1 cellular context compared by ENCODE assay signal in the genomic region with DNA sequence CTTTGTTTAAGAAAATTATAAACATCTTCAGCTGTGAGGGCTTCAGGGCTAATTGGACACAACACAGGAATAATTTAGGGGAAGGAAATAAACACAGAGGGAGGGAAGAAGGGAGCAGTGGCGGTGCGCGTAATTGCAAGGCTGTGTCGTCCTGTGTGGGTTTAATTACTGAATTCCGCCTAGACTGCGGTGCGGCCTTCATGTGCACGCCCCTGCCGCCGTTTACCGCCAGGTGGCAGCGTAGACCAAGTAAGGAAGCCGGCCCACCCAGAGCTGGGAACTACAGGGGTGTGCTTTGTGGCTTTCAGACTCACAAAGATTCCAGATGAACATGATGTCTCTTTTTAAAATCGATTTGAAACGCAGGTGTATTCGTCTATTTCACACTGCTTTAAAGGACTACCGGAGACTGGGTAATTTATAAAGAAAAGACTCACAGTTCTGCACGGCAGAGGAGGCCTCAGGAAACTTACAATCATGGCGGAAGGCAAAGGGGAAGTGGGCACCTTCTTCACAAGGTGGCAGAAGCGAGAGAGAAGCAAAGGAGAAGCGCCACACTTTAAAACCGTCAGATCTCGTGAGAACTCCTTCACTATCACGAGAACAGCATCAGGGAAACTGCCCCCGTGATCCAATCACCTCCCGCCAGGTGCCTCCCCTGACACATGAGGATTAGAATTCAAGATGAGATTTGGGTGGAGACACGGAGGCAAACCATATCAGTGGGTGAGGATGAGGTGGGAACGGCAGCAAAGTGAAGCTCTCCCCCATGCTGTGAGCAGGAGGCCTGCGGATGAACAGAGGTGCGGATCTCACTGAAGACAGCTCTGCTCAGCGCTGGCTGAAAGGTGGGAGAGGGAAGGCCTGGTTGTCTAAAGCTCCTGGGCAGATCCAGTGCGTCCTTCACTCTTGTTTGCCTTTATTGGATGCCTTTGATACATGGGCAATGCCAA.
TF ChIP-seq lines count a peak whose summit lies in the region.

No MANE protein-coding gene starts in this region.

TF ChIP-seq in HepG2, 621 proteins besides CTCF, POLR2A, EP300 and RAD21 (continued from another document and continues in another):
- TF ChIP-seq, protein P1, sequence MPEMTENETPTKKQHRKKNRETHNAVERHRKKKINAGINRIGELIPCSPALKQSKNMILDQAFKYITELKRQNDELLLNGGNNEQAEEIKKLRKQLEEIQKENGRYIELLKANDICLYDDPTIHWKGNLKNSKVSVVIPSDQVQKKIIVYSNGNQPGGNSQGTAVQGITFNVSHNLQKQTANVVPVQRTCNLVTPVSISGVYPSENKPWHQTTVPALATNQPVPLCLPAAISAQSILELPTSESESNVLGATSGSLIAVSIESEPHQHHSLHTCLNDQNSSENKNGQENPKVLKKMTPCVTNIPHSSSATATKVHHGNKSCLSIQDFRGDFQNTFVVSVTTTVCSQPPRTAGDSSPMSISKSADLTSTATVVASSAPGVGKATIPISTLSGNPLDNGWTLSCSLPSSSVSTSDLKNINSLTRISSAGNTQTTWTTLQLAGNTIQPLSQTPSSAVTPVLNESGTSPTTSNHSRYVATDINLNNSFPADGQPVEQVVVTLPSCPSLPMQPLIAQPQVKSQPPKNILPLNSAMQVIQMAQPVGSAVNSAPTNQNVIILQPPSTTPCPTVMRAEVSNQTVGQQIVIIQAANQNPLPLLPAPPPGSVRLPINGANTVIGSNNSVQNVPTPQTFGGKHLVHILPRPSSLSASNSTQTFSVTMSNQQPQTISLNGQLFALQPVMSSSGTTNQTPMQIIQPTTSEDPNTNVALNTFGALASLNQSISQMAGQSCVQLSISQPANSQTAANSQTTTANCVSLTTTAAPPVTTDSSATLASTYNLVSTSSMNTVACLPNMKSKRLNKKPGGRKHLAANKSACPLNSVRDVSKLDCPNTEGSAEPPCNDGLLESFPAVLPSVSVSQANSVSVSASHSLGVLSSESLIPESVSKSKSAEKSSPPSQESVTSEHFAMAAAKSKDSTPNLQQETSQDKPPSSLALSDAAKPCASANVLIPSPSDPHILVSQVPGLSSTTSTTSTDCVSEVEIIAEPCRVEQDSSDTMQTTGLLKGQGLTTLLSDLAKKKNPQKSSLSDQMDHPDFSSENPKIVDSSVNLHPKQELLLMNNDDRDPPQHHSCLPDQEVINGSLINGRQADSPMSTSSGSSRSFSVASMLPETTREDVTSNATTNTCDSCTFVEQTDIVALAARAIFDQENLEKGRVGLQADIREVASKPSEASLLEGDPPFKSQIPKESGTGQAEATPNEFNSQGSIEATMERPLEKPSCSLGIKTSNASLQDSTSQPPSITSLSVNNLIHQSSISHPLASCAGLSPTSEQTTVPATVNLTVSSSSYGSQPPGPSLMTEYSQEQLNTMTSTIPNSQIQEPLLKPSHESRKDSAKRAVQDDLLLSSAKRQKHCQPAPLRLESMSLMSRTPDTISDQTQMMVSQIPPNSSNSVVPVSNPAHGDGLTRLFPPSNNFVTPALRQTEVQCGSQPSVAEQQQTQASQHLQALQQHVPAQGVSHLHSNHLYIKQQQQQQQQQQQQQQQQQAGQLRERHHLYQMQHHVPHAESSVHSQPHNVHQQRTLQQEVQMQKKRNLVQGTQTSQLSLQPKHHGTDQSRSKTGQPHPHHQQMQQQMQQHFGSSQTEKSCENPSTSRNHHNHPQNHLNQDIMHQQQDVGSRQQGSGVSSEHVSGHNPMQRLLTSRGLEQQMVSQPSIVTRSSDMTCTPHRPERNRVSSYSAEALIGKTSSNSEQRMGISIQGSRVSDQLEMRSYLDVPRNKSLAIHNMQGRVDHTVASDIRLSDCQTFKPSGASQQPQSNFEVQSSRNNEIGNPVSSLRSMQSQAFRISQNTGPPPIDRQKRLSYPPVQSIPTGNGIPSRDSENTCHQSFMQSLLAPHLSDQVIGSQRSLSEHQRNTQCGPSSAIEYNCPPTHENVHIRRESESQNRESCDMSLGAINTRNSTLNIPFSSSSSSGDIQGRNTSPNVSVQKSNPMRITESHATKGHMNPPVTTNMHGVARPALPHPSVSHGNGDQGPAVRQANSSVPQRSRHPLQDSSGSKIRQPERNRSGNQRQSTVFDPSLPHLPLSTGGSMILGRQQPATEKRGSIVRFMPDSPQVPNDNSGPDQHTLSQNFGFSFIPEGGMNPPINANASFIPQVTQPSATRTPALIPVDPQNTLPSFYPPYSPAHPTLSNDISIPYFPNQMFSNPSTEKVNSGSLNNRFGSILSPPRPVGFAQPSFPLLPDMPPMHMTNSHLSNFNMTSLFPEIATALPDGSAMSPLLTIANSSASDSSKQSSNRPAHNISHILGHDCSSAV (CRISPR knock-in tag; IDR thresholded peaks at IDR 0.05; ENCODE audit: borderline replicate concordance) = no peak
- no peak for TF ChIP-seq ZNF782 (CRISPR knock-in tag; IDR thresholded peaks at IDR 0.05; ENCODE audit: borderline replicate concordance)
- TF ChIP-seq, protein P2, sequence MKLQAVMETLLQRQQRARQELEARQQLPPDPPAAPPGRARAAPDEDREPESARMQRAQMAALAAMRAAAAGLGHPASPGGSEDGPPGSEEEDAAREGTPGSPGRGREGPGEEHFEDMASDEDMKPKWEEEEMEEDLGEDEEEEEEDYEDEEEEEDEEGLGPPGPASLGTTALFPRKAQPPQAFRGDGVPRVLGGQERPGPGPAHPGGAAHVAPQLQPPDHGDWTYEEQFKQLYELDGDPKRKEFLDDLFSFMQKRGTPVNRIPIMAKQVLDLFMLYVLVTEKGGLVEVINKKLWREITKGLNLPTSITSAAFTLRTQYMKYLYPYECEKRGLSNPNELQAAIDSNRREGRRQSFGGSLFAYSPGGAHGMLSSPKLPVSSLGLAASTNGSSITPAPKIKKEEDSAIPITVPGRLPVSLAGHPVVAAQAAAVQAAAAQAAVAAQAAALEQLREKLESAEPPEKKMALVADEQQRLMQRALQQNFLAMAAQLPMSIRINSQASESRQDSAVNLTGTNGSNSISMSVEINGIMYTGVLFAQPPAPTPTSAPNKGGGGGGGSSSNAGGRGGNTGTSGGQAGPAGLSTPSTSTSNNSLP (IDR thresholded peaks at IDR 0.05; ENCODE audit: low read depth, low read length) = no peak
- peak; percentile 44; the same call in 1 of the 2 replicates for TF ChIP-seq ZNF224 (CRISPR knock-in tag; IDR thresholded peaks at IDR 0.05)
- TF ChIP-seq ZNF761 (CRISPR knock-in tag; conservative IDR thresholded peaks at IDR 0.05) = no peak
- TF ChIP-seq, protein P3, sequence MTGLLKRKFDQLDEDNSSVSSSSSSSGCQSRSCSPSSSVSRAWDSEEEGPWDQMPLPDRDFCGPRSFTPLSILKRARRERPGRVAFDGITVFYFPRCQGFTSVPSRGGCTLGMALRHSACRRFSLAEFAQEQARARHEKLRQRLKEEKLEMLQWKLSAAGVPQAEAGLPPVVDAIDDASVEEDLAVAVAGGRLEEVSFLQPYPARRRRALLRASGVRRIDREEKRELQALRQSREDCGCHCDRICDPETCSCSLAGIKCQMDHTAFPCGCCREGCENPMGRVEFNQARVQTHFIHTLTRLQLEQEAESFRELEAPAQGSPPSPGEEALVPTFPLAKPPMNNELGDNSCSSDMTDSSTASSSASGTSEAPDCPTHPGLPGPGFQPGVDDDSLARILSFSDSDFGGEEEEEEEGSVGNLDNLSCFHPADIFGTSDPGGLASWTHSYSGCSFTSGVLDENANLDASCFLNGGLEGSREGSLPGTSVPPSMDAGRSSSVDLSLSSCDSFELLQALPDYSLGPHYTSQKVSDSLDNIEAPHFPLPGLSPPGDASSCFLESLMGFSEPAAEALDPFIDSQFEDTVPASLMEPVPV (CRISPR knock-in tag; IDR thresholded peaks at IDR 0.05) = no peak
- TF ChIP-seq NFKBIZ (CRISPR knock-in tag; IDR thresholded peaks at IDR 0.05) = no peak
- no peak for TF ChIP-seq ZSCAN21 (CRISPR knock-in tag; IDR thresholded peaks at IDR 0.05; ENCODE audit: borderline replicate concordance)
- no peak for TF ChIP-seq MIER3 (CRISPR knock-in tag; IDR thresholded peaks at IDR 0.05; ENCODE audit: borderline replicate concordance)
- peak; percentile 81 for TF ChIP-seq SMC3 (IDR thresholded peaks at IDR 0.05; ENCODE audit: low read length)
- TF ChIP-seq, protein P4, sequence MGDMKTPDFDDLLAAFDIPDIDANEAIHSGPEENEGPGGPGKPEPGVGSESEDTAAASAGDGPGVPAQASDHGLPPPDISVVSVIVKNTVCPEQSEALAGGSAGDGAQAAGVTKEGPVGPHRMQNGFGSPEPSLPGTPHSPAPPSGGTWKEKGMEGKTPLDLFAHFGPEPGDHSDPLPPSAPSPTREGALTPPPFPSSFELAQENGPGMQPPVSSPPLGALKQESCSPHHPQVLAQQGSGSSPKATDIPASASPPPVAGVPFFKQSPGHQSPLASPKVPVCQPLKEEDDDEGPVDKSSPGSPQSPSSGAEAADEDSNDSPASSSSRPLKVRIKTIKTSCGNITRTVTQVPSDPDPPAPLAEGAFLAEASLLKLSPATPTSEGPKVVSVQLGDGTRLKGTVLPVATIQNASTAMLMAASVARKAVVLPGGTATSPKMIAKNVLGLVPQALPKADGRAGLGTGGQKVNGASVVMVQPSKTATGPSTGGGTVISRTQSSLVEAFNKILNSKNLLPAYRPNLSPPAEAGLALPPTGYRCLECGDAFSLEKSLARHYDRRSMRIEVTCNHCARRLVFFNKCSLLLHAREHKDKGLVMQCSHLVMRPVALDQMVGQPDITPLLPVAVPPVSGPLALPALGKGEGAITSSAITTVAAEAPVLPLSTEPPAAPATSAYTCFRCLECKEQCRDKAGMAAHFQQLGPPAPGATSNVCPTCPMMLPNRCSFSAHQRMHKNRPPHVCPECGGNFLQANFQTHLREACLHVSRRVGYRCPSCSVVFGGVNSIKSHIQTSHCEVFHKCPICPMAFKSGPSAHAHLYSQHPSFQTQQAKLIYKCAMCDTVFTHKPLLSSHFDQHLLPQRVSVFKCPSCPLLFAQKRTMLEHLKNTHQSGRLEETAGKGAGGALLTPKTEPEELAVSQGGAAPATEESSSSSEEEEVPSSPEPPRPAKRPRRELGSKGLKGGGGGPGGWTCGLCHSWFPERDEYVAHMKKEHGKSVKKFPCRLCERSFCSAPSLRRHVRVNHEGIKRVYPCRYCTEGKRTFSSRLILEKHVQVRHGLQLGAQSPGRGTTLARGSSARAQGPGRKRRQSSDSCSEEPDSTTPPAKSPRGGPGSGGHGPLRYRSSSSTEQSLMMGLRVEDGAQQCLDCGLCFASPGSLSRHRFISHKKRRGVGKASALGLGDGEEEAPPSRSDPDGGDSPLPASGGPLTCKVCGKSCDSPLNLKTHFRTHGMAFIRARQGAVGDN (CRISPR knock-in tag; IDR thresholded peaks at IDR 0.05) = peak; percentile 21; the same call in 1 of the 2 replicates
- TF ChIP-seq, protein P5, sequence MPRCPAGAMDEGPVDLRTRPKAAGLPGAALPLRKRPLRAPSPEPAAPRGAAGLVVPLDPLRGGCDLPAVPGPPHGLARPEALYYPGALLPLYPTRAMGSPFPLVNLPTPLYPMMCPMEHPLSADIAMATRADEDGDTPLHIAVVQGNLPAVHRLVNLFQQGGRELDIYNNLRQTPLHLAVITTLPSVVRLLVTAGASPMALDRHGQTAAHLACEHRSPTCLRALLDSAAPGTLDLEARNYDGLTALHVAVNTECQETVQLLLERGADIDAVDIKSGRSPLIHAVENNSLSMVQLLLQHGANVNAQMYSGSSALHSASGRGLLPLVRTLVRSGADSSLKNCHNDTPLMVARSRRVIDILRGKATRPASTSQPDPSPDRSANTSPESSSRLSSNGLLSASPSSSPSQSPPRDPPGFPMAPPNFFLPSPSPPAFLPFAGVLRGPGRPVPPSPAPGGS (CRISPR knock-in tag; IDR thresholded peaks at IDR 0.05) = no peak
- peak; percentile 77; the same call in 1 of the 2 replicates for TF ChIP-seq KDM2A (CRISPR knock-in tag; IDR thresholded peaks at IDR 0.05; ENCODE audit: borderline replicate concordance, low read depth)
- peak; percentile 36; the same call in 1 of the 2 replicates for TF ChIP-seq GABPB1 (CRISPR knock-in tag; IDR thresholded peaks at IDR 0.05)
- no peak for TF ChIP-seq BRD4 (CRISPR knock-in tag; IDR thresholded peaks at IDR 0.05)
- TF ChIP-seq KLF16 (CRISPR knock-in tag; IDR thresholded peaks at IDR 0.05) = 0 out of 4 replicates have a peak, but pooled peaks of 1 of the 2 experiments have one; percentile 24
- TF ChIP-seq, protein P6, sequence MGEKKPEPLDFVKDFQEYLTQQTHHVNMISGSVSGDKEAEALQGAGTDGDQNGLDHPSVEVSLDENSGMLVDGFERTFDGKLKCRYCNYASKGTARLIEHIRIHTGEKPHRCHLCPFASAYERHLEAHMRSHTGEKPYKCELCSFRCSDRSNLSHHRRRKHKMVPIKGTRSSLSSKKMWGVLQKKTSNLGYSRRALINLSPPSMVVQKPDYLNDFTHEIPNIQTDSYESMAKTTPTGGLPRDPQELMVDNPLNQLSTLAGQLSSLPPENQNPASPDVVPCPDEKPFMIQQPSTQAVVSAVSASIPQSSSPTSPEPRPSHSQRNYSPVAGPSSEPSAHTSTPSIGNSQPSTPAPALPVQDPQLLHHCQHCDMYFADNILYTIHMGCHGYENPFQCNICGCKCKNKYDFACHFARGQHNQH (CRISPR knock-in tag; IDR thresholded peaks at IDR 0.05) = peak; percentile 33; the same call in 1 of the 2 replicates
- TF ChIP-seq, protein P7, sequence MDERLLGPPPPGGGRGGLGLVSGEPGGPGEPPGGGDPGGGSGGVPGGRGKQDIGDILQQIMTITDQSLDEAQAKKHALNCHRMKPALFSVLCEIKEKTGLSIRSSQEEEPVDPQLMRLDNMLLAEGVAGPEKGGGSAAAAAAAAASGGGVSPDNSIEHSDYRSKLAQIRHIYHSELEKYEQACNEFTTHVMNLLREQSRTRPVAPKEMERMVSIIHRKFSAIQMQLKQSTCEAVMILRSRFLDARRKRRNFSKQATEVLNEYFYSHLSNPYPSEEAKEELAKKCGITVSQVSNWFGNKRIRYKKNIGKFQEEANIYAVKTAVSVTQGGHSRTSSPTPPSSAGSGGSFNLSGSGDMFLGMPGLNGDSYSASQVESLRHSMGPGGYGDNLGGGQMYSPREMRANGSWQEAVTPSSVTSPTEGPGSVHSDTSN (CRISPR knock-in tag; IDR thresholded peaks at IDR 0.05) = no peak
- no peak for TF ChIP-seq ZNF382 (CRISPR knock-in tag; IDR thresholded peaks at IDR 0.05; ENCODE audit: borderline replicate concordance)
- TF ChIP-seq ASH2L (IDR thresholded peaks at IDR 0.05; ENCODE audit: insufficient read length, low read depth, low read length) = no peak
- no peak for TF ChIP-seq KMT2B (CRISPR knock-in tag; IDR thresholded peaks at IDR 0.05)
- TF ChIP-seq ZNF530 (CRISPR knock-in tag; IDR thresholded peaks at IDR 0.05; ENCODE audit: low read depth) = no peak
- no peak for TF ChIP-seq ZNF354B (CRISPR knock-in tag; IDR thresholded peaks at IDR 0.05)
- TF ChIP-seq ZSCAN9 (CRISPR knock-in tag; IDR thresholded peaks at IDR 0.05; ENCODE audit: borderline replicate concordance) = no peak
- TF ChIP-seq MYC (CRISPR knock-in tag; IDR thresholded peaks at IDR 0.05; ENCODE audit: borderline replicate concordance) = peak; percentile 32; the same call in 1 of the 2 replicates
- TF ChIP-seq HHEX (CRISPR knock-in tag; IDR thresholded peaks at IDR 0.05) = no peak
- peak; percentile 91 for TF ChIP-seq STAG1 (CRISPR knock-in tag; IDR thresholded peaks at IDR 0.05)
- no peak for TF ChIP-seq KLF15 (CRISPR knock-in tag; IDR thresholded peaks at IDR 0.05; ENCODE audit: borderline replicate concordance)
- no peak for TF ChIP-seq ZNF121 (CRISPR knock-in tag; IDR thresholded peaks at IDR 0.05)
- no peak for TF ChIP-seq NR2F2 (IDR thresholded peaks at IDR 0.05; ENCODE audit: borderline replicate concordance, low read depth)
- peak; percentile 54; the same call in 1 of the 2 replicates for TF ChIP-seq SALL1 (CRISPR knock-in tag; IDR thresholded peaks at IDR 0.05)
- TF ChIP-seq ZNF839 (CRISPR knock-in tag; IDR thresholded peaks at IDR 0.05; ENCODE audit: borderline replicate concordance) = no peak
- TF ChIP-seq EED (CRISPR knock-in tag; IDR thresholded peaks at IDR 0.05) = no peak
- no peak for TF ChIP-seq RXRA (CRISPR knock-in tag; IDR thresholded peaks at IDR 0.05)
- peak; percentile 55 for TF ChIP-seq TEAD3 (CRISPR knock-in tag; optimal IDR thresholded peaks at IDR 0.05; ENCODE audit: borderline replicate concordance)
- peak; percentile 65 for TF ChIP-seq ZFX (CRISPR knock-in tag; IDR thresholded peaks at IDR 0.05; ENCODE audit: low read depth)
- no peak for TF ChIP-seq ATAD3A (CRISPR knock-in tag; IDR thresholded peaks at IDR 0.05)
- no peak for TF ChIP-seq ZNF709 (CRISPR knock-in tag; IDR thresholded peaks at IDR 0.05)
